Comparison of ENCODE assay signal across 12 cellular contexts in the genomic region with DNA sequence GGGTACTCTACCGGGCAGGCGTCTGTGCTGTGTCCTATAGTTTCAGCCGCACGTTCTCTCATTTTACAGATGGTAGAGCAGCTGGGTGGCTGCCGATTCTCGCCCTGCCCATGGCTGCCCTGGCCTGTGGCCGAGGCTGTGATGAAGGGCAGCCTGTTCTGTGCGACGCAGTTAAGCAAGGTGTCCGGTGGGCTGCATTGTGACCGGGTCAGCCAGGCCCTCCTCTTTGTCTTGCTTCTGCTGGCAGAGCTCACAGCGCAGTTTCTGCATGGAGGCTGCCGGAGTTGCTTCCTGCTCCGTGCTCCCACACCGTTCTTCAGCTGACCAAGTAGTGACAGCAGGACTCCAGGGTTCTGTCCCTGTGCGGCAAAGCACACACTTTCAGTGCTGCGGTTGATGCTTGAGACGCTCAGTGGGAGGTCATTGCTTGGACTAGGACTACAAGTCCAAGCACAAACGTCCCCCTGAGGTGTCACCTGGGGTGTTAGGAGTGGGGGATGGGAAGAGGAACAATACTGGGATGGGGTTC. TPM values are rescaled to one million over a fixed set of nuclear protein-coding genes. Genes with fewer than 3 reads are reported as not detected.
DNase-seq lines count a peak whose midpoint lies in the region; ATAC-seq, FAIRE-seq and TF ChIP-seq lines count a peak whose summit lies in the region.
"Had no signal": no experiment of that assay in that cellular context is flagged by ENCODE, and none has a peak within 500 bp of the region (broad histone marks: within the 10 kb centered on the region; RNA-seq: fewer than 3 reads in every experiment).

No MANE protein-coding gene starts in this region.

- H3K36me3 Mint-ChIP-seq in GM23338 (ENCODE audit: low read depth): no peaks in the 10 kb centered on the region
- H3K36me3 Mint-ChIP-seq: CD8-positive, alpha-beta memory T cell; immature natural killer cell; naive B cell had no signal

- peaks cover 43% of the 10 kb centered on the region for H3K4me1 Mint-ChIP-seq in GM23338
- H3K4me1 Mint-ChIP-seq: immature natural killer cell had no signal

- no peaks in the 10 kb centered on the region for H3F3A ChIP-seq in GM23338 (replicated peaks; ENCODE audit: low read depth)
- no peaks in the 10 kb centered on the region for H3F3A ChIP-seq in smooth muscle cell (ENCODE audit: low read depth)

- peak overlapping the region; percentile 78 for H2AFZ ChIP-seq in GM23338
- H2AFZ ChIP-seq in smooth muscle cell (ENCODE audit: low read depth): no peak overlapping the region

- no peak for TF ChIP-seq POLR2A in GM12891 (IDR thresholded peaks at IDR 0.05; ENCODE audit: low read depth, low read length)

- DNase-seq in GM23338 (ENCODE audit: low spot score) (no peak), adipocyte (ENCODE audit: low read depth) (no peak), smooth muscle cell (lab: John Stamatoyannopoulos, UW; ENCODE audit: unreplicated experiment) (no peak), iPS-NIHi11 (ENCODE audit: low spot score) (no peak), GM12891 (ENCODE audit: insufficient read length, low spot score) (no peak)
- DNase-seq: CD8-positive, alpha-beta memory T cell; immature natural killer cell; naive B cell had no signal

- FAIRE-seq in GM12891 (lab: Jason Lieb, UNC): no peak

- H3K27ac ChIP-seq in GM23338 (ENCODE audit: low read depth) (no peak overlapping the region), layer of hippocampus (ENCODE audit: low read depth, low read length) (peak overlapping the region; percentile 69), smooth muscle cell (ENCODE audit: low read depth) (no peak overlapping the region)
- H3K27ac ChIP-seq: HL-60 had no signal

- no peak overlapping the region for H3K4me3 ChIP-seq in GM23338
- H3K4me3 ChIP-seq in adipocyte (ENCODE audit: low read length): no peak overlapping the region
- no peak overlapping the region for H3K4me3 ChIP-seq in smooth muscle cell

- H3K36me3 ChIP-seq in GM23338 (ENCODE audit: insufficient read depth): no peaks in the 10 kb centered on the region
- no peaks in the 10 kb centered on the region for H3K36me3 ChIP-seq in adipocyte (ENCODE audit: control insufficient read depth, insufficient read depth, low read length, severe bottlenecking)
- no peaks in the 10 kb centered on the region for H3K36me3 ChIP-seq in smooth muscle cell (ENCODE audit: low read depth)

- H4K20me1 ChIP-seq in GM23338 (replicated peaks; ENCODE audit: insufficient read depth): no peaks in the 10 kb centered on the region
- no peaks in the 10 kb centered on the region for H4K20me1 ChIP-seq in smooth muscle cell (ENCODE audit: low read depth)

- ATAC-seq in GM23338 (no peak; the same call in 2 of the 3 replicates), HG02938 (IDR thresholded peaks at IDR 0.05; ENCODE audit: unreplicated experiment) (no peak), HG03354 (IDR thresholded peaks at IDR 0.05; ENCODE audit: poor library complexity, severe bottlenecking, unreplicated experiment) (no peak)

- H3K9ac ChIP-seq in adipocyte (ENCODE audit: low read length): peak overlapping the region; percentile 69
- H3K9ac ChIP-seq in smooth muscle cell (ENCODE audit: low read depth): no peak overlapping the region

- no peaks in the 10 kb centered on the region for H3K9me3 ChIP-seq in adipocyte (ENCODE audit: control insufficient read depth, low read length)
- H3K9me3 ChIP-seq in smooth muscle cell (replicated peaks; ENCODE audit: low read depth): no peaks in the 10 kb centered on the region

- no peaks in the 10 kb centered on the region for H3K27me3 ChIP-seq in GM23338 (ENCODE audit: insufficient read depth)
- peaks cover 30% of the 10 kb centered on the region for H3K27me3 ChIP-seq in adipocyte (replicated peaks; ENCODE audit: control insufficient read depth, insufficient read depth, low read length)
- no peaks in the 10 kb centered on the region for H3K27me3 ChIP-seq in layer of hippocampus (ENCODE audit: control insufficient read depth, insufficient read depth, low read length)
- H3K27me3 ChIP-seq in smooth muscle cell (ENCODE audit: low read depth): no peaks in the 10 kb centered on the region

- WGBS in smooth muscle cell (ENCODE audit: low lambda C conversion rate): 95% methylated on average over 19 of the region's 19 CpGs

- H3K4me2 ChIP-seq in GM23338: no peak overlapping the region
- H3K4me2 ChIP-seq in smooth muscle cell: peak overlapping the region; percentile 85

- H3K9me3 Mint-ChIP-seq in GM23338: no peaks in the 10 kb centered on the region
- H3K9me3 Mint-ChIP-seq: CD8-positive, alpha-beta memory T cell; immature natural killer cell; naive B cell had no signal

- no peak for TF ChIP-seq CTCF in GM23338 (conservative IDR thresholded peaks at IDR 0.05; ENCODE audit: low read depth in 2 of 2)
- TF ChIP-seq CTCF in smooth muscle cell (IDR thresholded peaks at IDR 0.05; ENCODE audit: borderline replicate concordance, insufficient read depth, poor library complexity, severe bottlenecking): no peak

- H3K27me3 Mint-ChIP-seq in GM23338 (ENCODE audit: insufficient read depth, low read depth, poor library complexity): peaks cover 9% of the 10 kb centered on the region

- H3K27ac Mint-ChIP-seq in GM23338: no peak overlapping the region
- H3K27ac Mint-ChIP-seq: immature natural killer cell had no signal

- H3K9me2 ChIP-seq in GM23338 (ENCODE audit: insufficient read depth): peaks cover 12% of the 10 kb centered on the region; the same call in 1 of the 2 replicates

- H3K79me2 ChIP-seq in GM23338 (replicated peaks; ENCODE audit: insufficient read depth) (no peaks in the 10 kb centered on the region), smooth muscle cell (ENCODE audit: low read depth) (no peaks in the 10 kb centered on the region)

- peaks cover 11% of the 10 kb centered on the region for H3K4me1 ChIP-seq in GM23338 (ENCODE audit: insufficient read depth)
- peaks cover 11% of the 10 kb centered on the region for H3K4me1 ChIP-seq in adipocyte (ENCODE audit: control insufficient read depth, insufficient read depth, low read length)
- no peaks in the 10 kb centered on the region for H3K4me1 ChIP-seq in smooth muscle cell (ENCODE audit: low read depth)

- H3K4me3 Mint-ChIP-seq in GM23338: no peak overlapping the region
- H3K4me3 Mint-ChIP-seq: CD8-positive, alpha-beta memory T cell; immature natural killer cell; naive B cell had no signal

TF ChIP-seq in GM23338, 12 proteins besides CTCF, POLR2A, EP300 and RAD21 (continues in another document):
- TF ChIP-seq, protein P1, sequence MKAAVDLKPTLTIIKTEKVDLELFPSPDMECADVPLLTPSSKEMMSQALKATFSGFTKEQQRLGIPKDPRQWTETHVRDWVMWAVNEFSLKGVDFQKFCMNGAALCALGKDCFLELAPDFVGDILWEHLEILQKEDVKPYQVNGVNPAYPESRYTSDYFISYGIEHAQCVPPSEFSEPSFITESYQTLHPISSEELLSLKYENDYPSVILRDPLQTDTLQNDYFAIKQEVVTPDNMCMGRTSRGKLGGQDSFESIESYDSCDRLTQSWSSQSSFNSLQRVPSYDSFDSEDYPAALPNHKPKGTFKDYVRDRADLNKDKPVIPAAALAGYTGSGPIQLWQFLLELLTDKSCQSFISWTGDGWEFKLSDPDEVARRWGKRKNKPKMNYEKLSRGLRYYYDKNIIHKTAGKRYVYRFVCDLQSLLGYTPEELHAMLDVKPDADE (IDR thresholded peaks at IDR 0.05): no peak
- TF ChIP-seq EZH2phosphoT487 (IDR thresholded peaks at IDR 0.05; ENCODE audit: unreplicated experiment): no peak

TF ChIP-seq in GM12891, 5 proteins besides CTCF, POLR2A, EP300 and RAD21:
- TF ChIP-seq TAF1 (IDR thresholded peaks at IDR 0.05; ENCODE audit: low read depth, low read length): no peak
- no peak for TF ChIP-seq PAX5 (IDR thresholded peaks at IDR 0.05; ENCODE audit: insufficient read depth, low read length, severe bottlenecking)
- TF ChIP-seq POLR2AphosphoS5 (IDR thresholded peaks at IDR 0.05; ENCODE audit: low read depth, low read length): no peak
- TF ChIP-seq POU2F2 (IDR thresholded peaks at IDR 0.05; ENCODE audit: low read depth, low read length): no peak
- no peak for TF ChIP-seq SPI1 (IDR thresholded peaks at IDR 0.05; ENCODE audit: low read depth, low read length)

RNA-seq across cellular contexts. Expression of gene GADD45G, which starts 58.0 kb away (rescaled TPM):
- 12.7 and 15.8 TPM in 2 replicates for total RNA-seq in GM23338 (2014; rRNA removed; shearing (Covaris generic))
- polyA plus RNA-seq in GM23338 (2016; fragmentation: Nextera tagmentation; extraction: Ambion mirVana) (24.1 TPM in 2 replicates), smooth muscle cell (10.7 and 11.3 TPM in 2 replicates)
- 1.5 and 6.9 TPM in 2 replicates for total RNA-seq in smooth muscle cell
- polyA plus RNA-seq in GM12891 (2012; ENCODE audit: low read depth, missing spikeins): 1.4 TPM
